Comparison of ENCODE assay signal across 15 cellular contexts in genomic region chr6:35678021-35678654, GRCh38. TPM values are rescaled to one million over a fixed set of nuclear protein-coding genes. Genes with fewer than 3 reads are reported as not detected.
DNase-seq lines count a peak whose midpoint lies in the region; ATAC-seq and TF ChIP-seq lines count a peak whose summit lies in the region.
"Had no signal": no experiment of that assay in that cellular context is flagged by ENCODE, and none has a peak within 500 bp of the region (broad histone marks: within the 10 kb centered on the region; RNA-seq: fewer than 3 reads in every experiment).

No MANE protein-coding gene starts in this region.

- TF ChIP-seq POLR2A in esophagus muscularis mucosa (IDR thresholded peaks at IDR 0.05; ENCODE audit: low read depth), result no peak

- peak overlapping the region; percentile 35 for H2AFZ ChIP-seq in osteoblast (ENCODE audit: low read length)
- H2AFZ ChIP-seq: hepatocyte had no signal

- no peaks in the 10 kb centered on the region for H4K20me1 ChIP-seq in osteoblast (ENCODE audit: insufficient read depth, low read length)

- H3K4me1 ChIP-seq in osteoblast (ENCODE audit: insufficient read depth, low read length) (peaks cover 15% of the 10 kb centered on the region), esophagus muscularis mucosa (peaks cover 57 to 100% (median 95%) of the 10 kb centered on the region in 4 donors)

- H3K4me2 ChIP-seq in osteoblast (ENCODE audit: insufficient read depth, low read length), result peak overlapping the region; percentile 14
- H3K4me2 ChIP-seq: hepatocyte had no signal

- H3K36me3 Mint-ChIP-seq in activated CD4-positive, alpha-beta T cell treated with anti-CD3 and anti-CD28 coated beads for 36 hours (ENCODE audit: low read depth), result peaks cover 29% of the 10 kb centered on the region

- H3K4me3 ChIP-seq in cardiac fibroblast (replicated peaks in 1 of 2; ENCODE audit: low read depth in 2 of 2, low read length in 2 of 2), result no peak overlapping the region
- H3K4me3 ChIP-seq in osteoblast (ENCODE audit: insufficient read depth, low read length), result no peak overlapping the region
- peak overlapping the region in 1 of 4 donors; percentile 13 for H3K4me3 ChIP-seq in esophagus muscularis mucosa
- H3K4me3 ChIP-seq: hepatocyte had no signal

- DNase-seq in activated CD4-positive, alpha-beta T cell treated with anti-CD3 and anti-CD28 coated beads for 36 hours, result no peak
- no peak for DNase-seq in activated CD4-positive, alpha-beta T cell treated with anti-CD3 and anti-CD28 coated beads for 1 hour
- DNase-seq in OCI-M1 (lab: John Stamatoyannopoulos, UW) (peak; percentile 36), cardiac fibroblast (ENCODE audit: low read depth in 2 of 2) (peak; percentile 50 to 52), osteoblast (ENCODE audit: insufficient read length, low spot score, missing footprints) (peak; percentile 23), esophagus muscularis mucosa (ENCODE audit: extremely low spot score) (no peak), iPS-NIHi7 (ENCODE audit: extremely low spot score) (no peak), left colon (no peak)
- DNase-seq: caudate nucleus, KG1, NCI-H1930, nucleus accumbens, WERI-Rb-1 had no signal

- no peaks in the 10 kb centered on the region for H3K27me3 Mint-ChIP-seq in activated CD4-positive, alpha-beta T cell treated with anti-CD3 and anti-CD28 coated beads for 36 hours

- H3K9me3 Mint-ChIP-seq in activated CD4-positive, alpha-beta T cell treated with anti-CD3 and anti-CD28 coated beads for 36 hours (ENCODE audit: low read depth), result peaks cover 2% of the 10 kb centered on the region

- no peak for ATAC-seq in activated CD4-positive, alpha-beta T cell treated with anti-CD3 and anti-CD28 coated beads for 36 hours
- ATAC-seq in left colon, result no peak

- intact Hi-C loops in activated CD4-positive, alpha-beta T cell treated with anti-CD3 and anti-CD28 coated beads for 36 hours (cut with DNase I, micrococcal nuclease), result loop anchor here in 1 of 2 experiments (2.0 kb wide), 1 partner anchor 13 kb away; no protein-coding TSS in a partner anchor
- intact Hi-C loops in esophagus muscularis mucosa (cut with DNase I) (loop anchor here (5.0 to 10.0 kb wide), 2 partner anchors 36 to 53 kb away; no protein-coding TSS in a partner anchor), left colon (cut with DNase I, micrococcal nuclease) (loop anchor here in 1 of 2 donors (10.0 kb wide), 1 partner anchor 53 kb away; no protein-coding TSS in a partner anchor)

- H3K27me3 ChIP-seq in osteoblast (ENCODE audit: insufficient read depth, low read length) (no peaks in the 10 kb centered on the region), esophagus muscularis mucosa (no peaks in the 10 kb centered on the region)
- H3K27me3 ChIP-seq: hepatocyte had no signal

- peak overlapping the region; percentile 78 for H3K27ac Mint-ChIP-seq in activated CD4-positive, alpha-beta T cell treated with anti-CD3 and anti-CD28 coated beads for 36 hours

- CTCF ChIA-PET in activated CD4-positive, alpha-beta T cell treated with anti-CD3 and anti-CD28 coated beads for 36 hours (lab: Charles Lee), result interaction anchor here (0.5 to 2.0 kb wide), 8 partner anchors 9 to 390 kb away, joined by 3 to 18 read pairs (median 4); partner anchors contain the start of gene ARMC12

- peaks cover 83% of the 10 kb centered on the region for H3K4me1 Mint-ChIP-seq in activated CD4-positive, alpha-beta T cell treated with anti-CD3 and anti-CD28 coated beads for 36 hours

- 68% methylated on average over 4 of the region's 4 CpGs for WGBS in esophagus muscularis mucosa

- H3K9me3 ChIP-seq in osteoblast (ENCODE audit: low read depth, low read length), result no peaks in the 10 kb centered on the region
- no peaks in the 10 kb centered on the region for H3K9me3 ChIP-seq in esophagus muscularis mucosa

- peak overlapping the region; percentile 9 for H3K4me3 Mint-ChIP-seq in activated CD4-positive, alpha-beta T cell treated with anti-CD3 and anti-CD28 coated beads for 36 hours

- no peak for TF ChIP-seq EP300 in esophagus muscularis mucosa (IDR thresholded peaks at IDR 0.05)

- H3K79me2 ChIP-seq in osteoblast (ENCODE audit: insufficient read depth, low read length), result peaks cover 59% of the 10 kb centered on the region

- H3K36me3 ChIP-seq in osteoblast (ENCODE audit: insufficient read depth, low read length) (no peaks in the 10 kb centered on the region), esophagus muscularis mucosa (peaks cover 5 to 65% (median 34%) of the 10 kb centered on the region in 4 donors)

- no peak for TF ChIP-seq CTCF in cardiac fibroblast (IDR thresholded peaks at IDR 0.05; ENCODE audit: low read depth, low read length)
- TF ChIP-seq CTCF in osteoblast (IDR thresholded peaks at IDR 0.05; ENCODE audit: extremely low read depth, low read depth, low read length), result no peak
- TF ChIP-seq CTCF in esophagus muscularis mucosa (IDR thresholded peaks at IDR 0.05), result no peak

- POLR2A ChIA-PET in activated CD4-positive, alpha-beta T cell treated with anti-CD3 and anti-CD28 coated beads for 36 hours (lab: Charles Lee), result interaction anchor here (0.6 kb wide), 2 partner anchors 11 to 581 kb away, joined by 3 read pairs; no protein-coding TSS in a partner anchor

- H3K27ac ChIP-seq in osteoblast (ENCODE audit: low read depth, low read length), result peak overlapping the region; percentile 51
- H3K27ac ChIP-seq in esophagus muscularis mucosa (replicated peaks in 1 of 4), result no peak overlapping the region
- H3K27ac ChIP-seq: epithelial cell of prostate, hepatocyte, WERI-Rb-1 had no signal

RNA-seq across cellular contexts. Expression of gene FKBP5, which starts 10.6 kb away (rescaled TPM):
- 100 to 1,000 TPM; 140 to 141 TPM for total RNA-seq in activated CD4-positive, alpha-beta T cell treated with anti-CD3 and anti-CD28 coated beads for 36 hours
- total RNA-seq in osteoblast (5.1 and 6.2 TPM in 2 replicates), esophagus muscularis mucosa (100 to 1,000 TPM; 477 to 689 (median 593) TPM), left colon (100 to 1,000 TPM in 1 of 2 donors, 10 to 100 TPM in 1; 40.3 to 252 TPM)

RNA-seq across cellular contexts. Expression of gene ARMC12, which starts 58.7 kb away (rescaled TPM):
- total RNA-seq in activated CD4-positive, alpha-beta T cell treated with anti-CD3 and anti-CD28 coated beads for 36 hours, result 1 to 10 TPM; 1.3 to 3.0 TPM
- total RNA-seq in osteoblast (0.36 and 0.59 TPM in 2 replicates), esophagus muscularis mucosa (1 to 10 TPM in 1 of 4 donors, under 1 TPM in 2, not detected in 1; 0.50 to 1.0 (median 0.83) TPM), left colon (under 1 TPM in 1 of 2 donors, not detected in 1; 0.46 TPM)

Comparison
In these comparisons a context has a peak if more than half of its experiments do, and no peak if none do; other contexts are left out.
1. DNase-seq: peak in OCI-M1 (single experiment), cardiac fibroblast (2 of 2) and osteoblast (single experiment); none in activated CD4-positive, alpha-beta T cell treated with anti-CD3 and anti-CD28 coated beads for 36 hours (single experiment), activated CD4-positive, alpha-beta T cell treated with anti-CD3 and anti-CD28 coated beads for 1 hour (single experiment), esophagus muscularis mucosa (single experiment), iPS-NIHi7 (single experiment) and left colon (0 of 2).